17 cellular contexts compared by ENCODE assay signal in genomic region chr5:142120247-142120935, GRCh38. TPM values are rescaled to one million over a fixed set of nuclear protein-coding genes. Genes with fewer than 3 reads are reported as not detected.
A peak's percentile ranks its signal among the peaks of the same experiment; 100 is the strongest.
DNase-seq lines count a peak whose midpoint lies in the region; ATAC-seq and TF ChIP-seq lines count a peak whose summit lies in the region.
"Had no signal": no experiment of that assay in that cellular context is flagged by ENCODE, and none has a peak within 500 bp of the region (broad histone marks: within the 10 kb centered on the region; RNA-seq: fewer than 3 reads in every experiment).

No MANE protein-coding gene starts in this region.

- no peaks in the 10 kb centered on the region for H3K36me3 ChIP-seq in colonic mucosa
- H3K36me3 ChIP-seq in osteoblast (ENCODE audit: insufficient read depth, low read length): no peaks in the 10 kb centered on the region
- H3K36me3 ChIP-seq: transverse colon had no signal

- no peak overlapping the region for H3K27ac ChIP-seq in colonic mucosa
- H3K27ac ChIP-seq in osteoblast (ENCODE audit: low read depth, low read length): no peak overlapping the region
- H3K27ac ChIP-seq: transverse colon had no signal

- peak overlapping the region; percentile 71 for H3K27ac Mint-ChIP-seq in activated naive CD4-positive, alpha-beta T cell treated with anti-CD3 and anti-CD28 coated beads, Interleukin-2, amount 50 U/mL, for 24 hours
- H3K27ac Mint-ChIP-seq in T-cell: peak overlapping the region; percentile 74 to 78
- peak overlapping the region; percentile 22 for H3K27ac Mint-ChIP-seq in dendritic cell treated with granulocyte-macrophage colony-stimulating factor and Interleukin-4, amounts not matched to agents 40 ng/mL and 50 ng/mL, for 4 days
- H3K27ac Mint-ChIP-seq in stimulated activated naive CD8-positive, alpha-beta T cell treated with anti-CD3 and anti-CD28 coated beads, Interleukin-15, amount 100 ng/mL, for 72 hours: peak overlapping the region in 1 of 2 donors; percentile 67
- H3K27ac Mint-ChIP-seq in stimulated activated memory B cell treated with anti-CD40 and anti-IgM and Interleukin-4, amounts not matched to agents 10 μg/mL and 1 μg/mL and 100 μg/mL, for 72 hours: no peak overlapping the region

- H3K4me3 Mint-ChIP-seq in activated naive CD4-positive, alpha-beta T cell treated with anti-CD3 and anti-CD28 coated beads, Interleukin-2, amount 50 U/mL, for 24 hours: peak overlapping the region; percentile 68
- H3K4me3 Mint-ChIP-seq in T-cell: peak overlapping the region in 2 of 3 donors; percentile 47 to 62
- H3K4me3 Mint-ChIP-seq in dendritic cell treated with granulocyte-macrophage colony-stimulating factor and Interleukin-4, amounts not matched to agents 40 ng/mL and 50 ng/mL, for 4 days: no peak overlapping the region
- H3K4me3 Mint-ChIP-seq in stimulated activated naive CD8-positive, alpha-beta T cell treated with anti-CD3 and anti-CD28 coated beads, Interleukin-15, amount 100 ng/mL, for 72 hours: peak overlapping the region; percentile 70 to 71
- H3K4me3 Mint-ChIP-seq in stimulated activated memory B cell treated with anti-CD40 and anti-IgM and Interleukin-4, amounts not matched to agents 10 μg/mL and 1 μg/mL and 100 μg/mL, for 72 hours: no peak overlapping the region

- H3K27me3 ChIP-seq in colonic mucosa: no peaks in the 10 kb centered on the region
- no peaks in the 10 kb centered on the region for H3K27me3 ChIP-seq in osteoblast (ENCODE audit: insufficient read depth, low read length)
- H3K27me3 ChIP-seq: transverse colon had no signal

- TF ChIP-seq CTCF in colonic mucosa (IDR thresholded peaks at IDR 0.05) (no peak), osteoblast (IDR thresholded peaks at IDR 0.05; ENCODE audit: extremely low read depth, low read depth, low read length) (no peak)

- H3K9me3 Mint-ChIP-seq in activated naive CD4-positive, alpha-beta T cell treated with anti-CD3 and anti-CD28 coated beads, Interleukin-2, amount 50 U/mL, for 24 hours: no peaks in the 10 kb centered on the region
- no peaks in the 10 kb centered on the region for H3K9me3 Mint-ChIP-seq in T-cell
- no peaks in the 10 kb centered on the region for H3K9me3 Mint-ChIP-seq in dendritic cell treated with granulocyte-macrophage colony-stimulating factor and Interleukin-4, amounts not matched to agents 40 ng/mL and 50 ng/mL, for 4 days
- H3K9me3 Mint-ChIP-seq in stimulated activated naive CD8-positive, alpha-beta T cell treated with anti-CD3 and anti-CD28 coated beads, Interleukin-15, amount 100 ng/mL, for 72 hours: no peaks in the 10 kb centered on the region
- H3K9me3 Mint-ChIP-seq in stimulated activated memory B cell treated with anti-CD40 and anti-IgM and Interleukin-4, amounts not matched to agents 10 μg/mL and 1 μg/mL and 100 μg/mL, for 72 hours: no peaks in the 10 kb centered on the region

- peak in 2 of 4 experiments; percentile 8 to 46 for ATAC-seq in T-cell (replicated peaks in 1 of 4)
- peak; percentile 27 for ATAC-seq in stimulated activated naive CD8-positive, alpha-beta T cell treated with anti-CD3 and anti-CD28 coated beads, Interleukin-15, amount 100 ng/mL, for 72 hours
- no peak for ATAC-seq in stimulated activated memory B cell treated with anti-CD40 and anti-IgM and Interleukin-4, amounts not matched to agents 10 μg/mL and 1 μg/mL and 100 μg/mL, for 72 hours
- ATAC-seq: sciatic nerve had no signal

- no peak overlapping the region for H2AFZ ChIP-seq in osteoblast (ENCODE audit: low read length)

- H3K9ac ChIP-seq in colonic mucosa (ENCODE audit: low read depth in 2 of 2, low read length in 2 of 2): no peak overlapping the region

- H3K4me2 ChIP-seq in osteoblast (ENCODE audit: insufficient read depth, low read length): no peak overlapping the region

- H3K79me2 ChIP-seq in osteoblast (ENCODE audit: insufficient read depth, low read length): peaks cover 96% of the 10 kb centered on the region

- H3K9me3 ChIP-seq in colonic mucosa (no peaks in the 10 kb centered on the region), osteoblast (ENCODE audit: low read depth, low read length) (no peaks in the 10 kb centered on the region)
- H3K9me3 ChIP-seq: transverse colon had no signal

- peaks cover 85% of the 10 kb centered on the region for H3K4me1 Mint-ChIP-seq in activated naive CD4-positive, alpha-beta T cell treated with anti-CD3 and anti-CD28 coated beads, Interleukin-2, amount 50 U/mL, for 24 hours
- H3K4me1 Mint-ChIP-seq in T-cell: peaks cover 86 to 92% (median 90%) of the 10 kb centered on the region in 3 donors
- peaks cover 39% of the 10 kb centered on the region for H3K4me1 Mint-ChIP-seq in dendritic cell treated with granulocyte-macrophage colony-stimulating factor and Interleukin-4, amounts not matched to agents 40 ng/mL and 50 ng/mL, for 4 days (ENCODE audit: low read depth)
- H3K4me1 Mint-ChIP-seq in stimulated activated naive CD8-positive, alpha-beta T cell treated with anti-CD3 and anti-CD28 coated beads, Interleukin-15, amount 100 ng/mL, for 72 hours: peaks cover 87% of the 10 kb centered on the region
- peaks cover 41% of the 10 kb centered on the region for H3K4me1 Mint-ChIP-seq in stimulated activated memory B cell treated with anti-CD40 and anti-IgM and Interleukin-4, amounts not matched to agents 10 μg/mL and 1 μg/mL and 100 μg/mL, for 72 hours

- no peaks in the 10 kb centered on the region for H3K4me1 ChIP-seq in colonic mucosa
- peaks cover 14% of the 10 kb centered on the region for H3K4me1 ChIP-seq in osteoblast (ENCODE audit: insufficient read depth, low read length)

- CTCF ChIA-PET in T-cell (lab: Charles Lee): interaction anchor here in 1 of 2 donors (1.4 to 2.2 kb wide), 2 partner anchors 8 to 11 kb away, joined by 4 to 5 read pairs; no protein-coding TSS in a partner anchor

- no peak for DNase-seq in activated naive CD4-positive, alpha-beta T cell treated with Interleukin-2 at 50 U/mL for 16 hours
- no peak for DNase-seq in T-cell
- no peak for DNase-seq in stimulated activated naive CD8-positive, alpha-beta T cell treated with anti-CD3 and anti-CD28 coated beads, Interleukin-15, amount 100 ng/mL, for 72 hours
- DNase-seq in colonic mucosa: no peak
- DNase-seq in osteoblast (ENCODE audit: insufficient read length, low spot score, missing footprints): no peak
- DNase-seq: activated effector memory CD4-positive, alpha-beta T cell treated with Interleukin-2 at 50 U/mL for 16 hours; DMS 273 treated with DMSO at 0.1 percent for 48 hours; foreskin melanocyte; mammary epithelial cell; NCI-H187 treated with DMSO at 0.1 percent for 48 hours; NCI-H510A treated with DMSO at 0.1 percent for 48 hours; stimulated activated CD4-positive, alpha-beta T cell treated with anti-CD3 and anti-CD28 coated beads, Interleukin-4, amount 100 ng/mL, for 1 hour; transverse colon had no signal

- peaks cover 34% of the 10 kb centered on the region for H3K36me3 Mint-ChIP-seq in activated naive CD4-positive, alpha-beta T cell treated with anti-CD3 and anti-CD28 coated beads, Interleukin-2, amount 50 U/mL, for 24 hours
- H3K36me3 Mint-ChIP-seq in T-cell: peaks cover 49% of the 10 kb centered on the region
- H3K36me3 Mint-ChIP-seq in dendritic cell treated with granulocyte-macrophage colony-stimulating factor and Interleukin-4, amounts not matched to agents 40 ng/mL and 50 ng/mL, for 4 days (ENCODE audit: low read depth): peaks cover 49% of the 10 kb centered on the region
- H3K36me3 Mint-ChIP-seq in stimulated activated memory B cell treated with anti-CD40 and anti-IgM and Interleukin-4, amounts not matched to agents 10 μg/mL and 1 μg/mL and 100 μg/mL, for 72 hours: peaks cover 39% of the 10 kb centered on the region

- POLR2A ChIA-PET in T-cell (lab: Charles Lee): interaction anchor here in 1 of 2 donors (0.6 to 1.0 kb wide), 2 partner anchors 13 to 23 kb away, joined by 4 to 5 read pairs; no protein-coding TSS in a partner anchor

- no peak overlapping the region for H3K4me3 ChIP-seq in colonic mucosa
- no peak overlapping the region for H3K4me3 ChIP-seq in osteoblast (ENCODE audit: insufficient read depth, low read length)
- H3K4me3 ChIP-seq: transverse colon had no signal

- intact Hi-C loops in dendritic cell treated with granulocyte-macrophage colony-stimulating factor and Interleukin-4, amounts not matched to agents 40 ng/mL and 50 ng/mL, for 4 days (cut with micrococcal nuclease): no loop called here
- intact Hi-C loops in colonic mucosa (cut with DNase I): no loop called here

- no peaks in the 10 kb centered on the region for H3K27me3 Mint-ChIP-seq in activated naive CD4-positive, alpha-beta T cell treated with anti-CD3 and anti-CD28 coated beads, Interleukin-2, amount 50 U/mL, for 24 hours
- H3K27me3 Mint-ChIP-seq in T-cell: no peaks in the 10 kb centered on the region
- no peaks in the 10 kb centered on the region for H3K27me3 Mint-ChIP-seq in dendritic cell treated with granulocyte-macrophage colony-stimulating factor and Interleukin-4, amounts not matched to agents 40 ng/mL and 50 ng/mL, for 4 days
- no peaks in the 10 kb centered on the region for H3K27me3 Mint-ChIP-seq in stimulated activated naive CD8-positive, alpha-beta T cell treated with anti-CD3 and anti-CD28 coated beads, Interleukin-15, amount 100 ng/mL, for 72 hours
- H3K27me3 Mint-ChIP-seq in stimulated activated memory B cell treated with anti-CD40 and anti-IgM and Interleukin-4, amounts not matched to agents 10 μg/mL and 1 μg/mL and 100 μg/mL, for 72 hours: no peaks in the 10 kb centered on the region

- peaks cover 78% of the 10 kb centered on the region for H4K20me1 ChIP-seq in osteoblast (ENCODE audit: insufficient read depth, low read length)

RNA-seq across cellular contexts. Expression of gene NDFIP1, which starts 11.8 kb away (rescaled TPM):
- 100 to 1,000 TPM in 2 of 5 donors, 10 to 100 TPM in 3; 76.3 to 194 (median 90.8) TPM for total RNA-seq in T-cell
- 10 to 100 TPM; 37.1 to 56.9 TPM for total RNA-seq in colonic mucosa
- 87.5 and 115 TPM in 2 replicates for total RNA-seq in osteoblast

Comparison
In these comparisons a context has a peak if more than half of its experiments do, and no peak if none do; other contexts are left out.
1. H3K4me3 Mint-ChIP-seq: peak in activated naive CD4-positive, alpha-beta T cell treated with anti-CD3 and anti-CD28 coated beads, Interleukin-2, amount 50 U/mL, for 24 hours (single experiment), T-cell (2 of 3) and stimulated activated naive CD8-positive, alpha-beta T cell treated with anti-CD3 and anti-CD28 coated beads, Interleukin-15, amount 100 ng/mL, for 72 hours (2 of 2); none in dendritic cell treated with granulocyte-macrophage colony-stimulating factor and Interleukin-4, amounts not matched to agents 40 ng/mL and 50 ng/mL, for 4 days (single experiment) and stimulated activated memory B cell treated with anti-CD40 and anti-IgM and Interleukin-4, amounts not matched to agents 10 μg/mL and 1 μg/mL and 100 μg/mL, for 72 hours (single experiment).